In the genomic region with DNA sequence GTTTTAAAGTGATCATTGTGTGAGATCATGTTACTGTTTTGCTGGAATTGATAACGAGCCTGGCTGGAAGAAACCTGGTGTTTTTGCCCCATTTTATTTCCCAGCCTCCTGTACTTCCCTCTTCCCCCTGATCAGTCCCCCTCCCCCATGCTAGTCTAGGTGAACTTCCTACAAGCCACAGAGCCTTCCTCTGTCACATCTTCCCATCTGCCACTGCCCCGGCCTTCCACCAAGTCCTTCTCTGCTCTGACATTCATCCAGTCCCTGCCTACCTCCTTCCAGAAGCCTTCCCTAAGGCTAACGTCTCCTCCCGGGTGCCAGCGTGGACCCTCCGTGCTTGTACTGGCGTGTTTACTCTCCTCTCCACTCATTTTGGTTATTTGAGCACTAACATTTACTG, we compare ENCODE assay signal across 40 cellular contexts. TPM values are rescaled to one million over a fixed set of nuclear protein-coding genes. Genes with fewer than 3 reads are reported as not detected.
DNase-seq lines count a peak whose midpoint lies in the region; ATAC-seq and TF ChIP-seq lines count a peak whose summit lies in the region.
"Had no signal": no experiment of that assay in that cellular context is flagged by ENCODE, and none has a peak within 500 bp of the region (broad histone marks: within the 10 kb centered on the region; RNA-seq: fewer than 3 reads in every experiment).

No MANE protein-coding gene starts in this region.

- peaks cover 52% of the 10 kb centered on the region for H3K36me3 Mint-ChIP-seq in brain
- no peaks in the 10 kb centered on the region for H3K36me3 Mint-ChIP-seq in activated CD8-positive, alpha-beta T cell treated with anti-CD3 and anti-CD28 coated beads, Interleukin-2, amount 10 ng/mL, durations not matched to agents 7 days and 5 days (ENCODE audit: low read depth)
- H3K36me3 Mint-ChIP-seq: activated naive CD8-positive, alpha-beta T cell treated with anti-CD3 and anti-CD28 coated beads, Interleukin-2, amount 10 ng/mL, durations not matched to agents 7 days and 5 days; naive thymus-derived CD8-positive, alpha-beta T cell; T-cell had no signal

- CTCF ChIA-PET in activated CD8-positive, alpha-beta T cell treated with anti-CD3 and anti-CD28 coated beads, Interleukin-2, amount 10 ng/mL, durations not matched to agents 7 days and 5 days (lab: Charles Lee), result no interaction called here

- H3K27me3 ChIP-seq in lower lobe of right lung (ENCODE audit: low read depth), result no peaks in the 10 kb centered on the region
- H3K27me3 ChIP-seq: foreskin keratinocyte, heart left ventricle, pancreas, SJCRH30, upper lobe of left lung had no signal

- peaks cover 9% of the 10 kb centered on the region for H3K4me1 ChIP-seq in lower lobe of right lung
- H3K4me1 ChIP-seq: foreskin keratinocyte had no signal

- no peaks in the 10 kb centered on the region for H3K27me3 Mint-ChIP-seq in brain
- H3K27me3 Mint-ChIP-seq in activated CD8-positive, alpha-beta T cell treated with anti-CD3 and anti-CD28 coated beads, Interleukin-2, amount 10 ng/mL, durations not matched to agents 7 days and 5 days (ENCODE audit: low read depth), result peaks cover 3% of the 10 kb centered on the region

- peak overlapping the region in 1 of 5 experiments; percentile 20 for H3K4me3 Mint-ChIP-seq in brain
- no peak overlapping the region for H3K4me3 Mint-ChIP-seq in activated CD8-positive, alpha-beta T cell treated with anti-CD3 and anti-CD28 coated beads, Interleukin-2, amount 10 ng/mL, durations not matched to agents 7 days and 5 days
- H3K4me3 Mint-ChIP-seq: activated naive CD8-positive, alpha-beta T cell treated with anti-CD3 and anti-CD28 coated beads, Interleukin-2, amount 10 ng/mL, durations not matched to agents 7 days and 5 days; activated T-cell treated with anti-CD3 and anti-CD28 coated beads, Interleukin-2, amount 50 U/mL, for 24 hours; CD4-positive, alpha-beta T cell; dendritic cell treated with granulocyte-macrophage colony-stimulating factor and Interleukin-4, amounts not matched to agents 40 ng/mL and 50 ng/mL, for 4 days; naive thymus-derived CD8-positive, alpha-beta T cell; T-cell had no signal

- H3K27ac Mint-ChIP-seq in brain, result peak overlapping the region in 4 of 5 experiments; percentile 4 to 73 (median 26)
- no peak overlapping the region for H3K27ac Mint-ChIP-seq in activated CD8-positive, alpha-beta T cell treated with anti-CD3 and anti-CD28 coated beads, Interleukin-2, amount 10 ng/mL, durations not matched to agents 7 days and 5 days
- H3K27ac Mint-ChIP-seq: activated naive CD8-positive, alpha-beta T cell treated with anti-CD3 and anti-CD28 coated beads, Interleukin-2, amount 10 ng/mL, durations not matched to agents 7 days and 5 days; activated T-cell treated with anti-CD3 and anti-CD28 coated beads, Interleukin-2, amount 50 U/mL, for 24 hours; CD4-positive, alpha-beta T cell; dendritic cell treated with granulocyte-macrophage colony-stimulating factor and Interleukin-4, amounts not matched to agents 40 ng/mL and 50 ng/mL, for 4 days; naive thymus-derived CD8-positive, alpha-beta T cell; T-cell had no signal

- POLR2A ChIA-PET in activated CD8-positive, alpha-beta T cell treated with anti-CD3 and anti-CD28 coated beads, Interleukin-2, amount 10 ng/mL, durations not matched to agents 7 days and 5 days (lab: Charles Lee), result no interaction called here

- DNase-seq in NCI-H524 (lab: John Stamatoyannopoulos, UW) (peak; percentile 17 to 35), NCI-H524 treated with DMSO at 0.1 percent for 48 hours (lab: John Stamatoyannopoulos, UW) (no peak), lower lobe of right lung (no peak), caudate nucleus (lab: John Stamatoyannopoulos, UW) (no peak)
- no peak for DNase-seq in activated CD8-positive, alpha-beta T cell treated with anti-CD3 and anti-CD28 coated beads, Interleukin-2, amount 10 ng/mL, durations not matched to agents 7 days and 5 days
- no peak for DNase-seq in effector CD4-positive, alpha-beta T cell
- DNase-seq: activated CD4-positive, alpha-beta T cell treated with anti-CD3 and anti-CD28 coated beads, Interleukin-2, amount 50 U/mL, for 1 hour; activated CD4-positive, CD25-positive, alpha-beta regulatory T cell; activated gamma-delta T cell treated with Interleukin-2 at 50 U/mL for 16 hours; activated naive CD8-positive, alpha-beta T cell treated with anti-CD3 and anti-CD28 coated beads, Interleukin-2, amount 10 ng/mL, durations not matched to agents 7 days and 5 days; activated T-cell treated with anti-CD3 and anti-CD28 coated beads, Interleukin-2, amount 50 U/mL, for 24 hours; aorta; CD4-positive, alpha-beta T cell; foreskin keratinocyte; heart left ventricle; Karpas-422; kidney; midbrain; naive thymus-derived CD8-positive, alpha-beta T cell; NCI-H1417; NCI-H2081; NCI-H345; NCI-H774; pancreas; retina; SJCRH30; stimulated activated naive CD4-positive, alpha-beta T cell; T-cell had no signal

- no peak for TF ChIP-seq CTCF in brain (conservative IDR thresholded peaks at IDR 0.05)
- TF ChIP-seq CTCF in lower lobe of right lung (IDR thresholded peaks at IDR 0.05), result no peak

- peaks cover 40% of the 10 kb centered on the region for H3K4me1 Mint-ChIP-seq in brain
- H3K4me1 Mint-ChIP-seq in activated CD8-positive, alpha-beta T cell treated with anti-CD3 and anti-CD28 coated beads, Interleukin-2, amount 10 ng/mL, durations not matched to agents 7 days and 5 days (ENCODE audit: low read depth), result no peaks in the 10 kb centered on the region
- H3K4me1 Mint-ChIP-seq: activated naive CD8-positive, alpha-beta T cell treated with anti-CD3 and anti-CD28 coated beads, Interleukin-2, amount 10 ng/mL, durations not matched to agents 7 days and 5 days; naive thymus-derived CD8-positive, alpha-beta T cell; T-cell had no signal

- H3K27ac ChIP-seq in lower lobe of right lung (no peak overlapping the region), caudate nucleus (ENCODE audit: low read depth, low read length) (no peak overlapping the region)
- H3K27ac ChIP-seq: foreskin keratinocyte, heart left ventricle, HL-60, pancreas, SJCRH30, skin epidermis, upper lobe of left lung had no signal

- H3K9me3 Mint-ChIP-seq in brain, result peaks cover 0 to 11% (median 3%) of the 10 kb centered on the region in 5 experiments
- H3K9me3 Mint-ChIP-seq in activated CD8-positive, alpha-beta T cell treated with anti-CD3 and anti-CD28 coated beads, Interleukin-2, amount 10 ng/mL, durations not matched to agents 7 days and 5 days (ENCODE audit: insufficient read depth), result no peaks in the 10 kb centered on the region
- H3K9me3 Mint-ChIP-seq: activated naive CD8-positive, alpha-beta T cell treated with anti-CD3 and anti-CD28 coated beads, Interleukin-2, amount 10 ng/mL, durations not matched to agents 7 days and 5 days; activated T-cell treated with anti-CD3 and anti-CD28 coated beads, Interleukin-2, amount 50 U/mL, for 24 hours; CD4-positive, alpha-beta T cell; dendritic cell treated with granulocyte-macrophage colony-stimulating factor and Interleukin-4, amounts not matched to agents 40 ng/mL and 50 ng/mL, for 4 days; T-cell had no signal

- no peak overlapping the region for H3K4me3 ChIP-seq in lower lobe of right lung
- H3K4me3 ChIP-seq: heart left ventricle, pancreas, SJCRH30, skin epidermis, upper lobe of left lung had no signal

- H3K9me3 ChIP-seq in lower lobe of right lung, result no peaks in the 10 kb centered on the region
- H3K9me3 ChIP-seq: heart left ventricle, pancreas, SJCRH30, upper lobe of left lung had no signal

- intact Hi-C loops in lower lobe of right lung (cut with DNase I), result no loop called here

- ATAC-seq in lower lobe of right lung, result peak; percentile 19 to 39
- no peak for ATAC-seq in SK-N-SH treated with all-trans-retinoic acid at 6 μM for 48 hours
- no peak for ATAC-seq in activated CD8-positive, alpha-beta T cell treated with anti-CD3 and anti-CD28 coated beads, Interleukin-2, amount 10 ng/mL, durations not matched to agents 7 days and 5 days
- ATAC-seq: esophagus mucosa; foreskin keratinocyte; heart left ventricle; naive thymus-derived CD8-positive, alpha-beta T cell; T-cell had no signal

- H3K36me3 ChIP-seq in lower lobe of right lung, result no peaks in the 10 kb centered on the region
- H3K36me3 ChIP-seq: heart left ventricle, pancreas, SJCRH30 had no signal

TF ChIP-seq in SK-N-SH treated with all-trans-retinoic acid at 6 μM for 48 hours, 23 proteins besides CTCF, POLR2A, EP300 and RAD21 (continues in another document):
- TF ChIP-seq ZC3H10 (CRISPR knock-in tag; IDR thresholded peaks at IDR 0.05), result no peak
- TF ChIP-seq, protein P1, sequence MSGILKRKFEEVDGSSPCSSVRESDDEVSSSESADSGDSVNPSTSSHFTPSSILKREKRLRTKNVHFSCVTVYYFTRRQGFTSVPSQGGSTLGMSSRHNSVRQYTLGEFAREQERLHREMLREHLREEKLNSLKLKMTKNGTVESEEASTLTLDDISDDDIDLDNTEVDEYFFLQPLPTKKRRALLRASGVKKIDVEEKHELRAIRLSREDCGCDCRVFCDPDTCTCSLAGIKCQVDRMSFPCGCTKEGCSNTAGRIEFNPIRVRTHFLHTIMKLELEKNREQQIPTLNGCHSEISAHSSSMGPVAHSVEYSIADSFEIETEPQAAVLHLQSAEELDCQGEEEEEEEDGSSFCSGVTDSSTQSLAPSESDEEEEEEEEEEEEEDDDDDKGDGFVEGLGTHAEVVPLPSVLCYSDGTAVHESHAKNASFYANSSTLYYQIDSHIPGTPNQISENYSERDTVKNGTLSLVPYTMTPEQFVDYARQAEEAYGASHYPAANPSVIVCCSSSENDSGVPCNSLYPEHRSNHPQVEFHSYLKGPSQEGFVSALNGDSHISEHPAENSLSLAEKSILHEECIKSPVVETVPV (CRISPR knock-in tag; IDR thresholded peaks at IDR 0.05), result no peak

RNA-seq across cellular contexts. Expression of gene FARP1, which starts 14.3 kb away (rescaled TPM):
- polyA plus RNA-seq in brain (ENCODE audit: insufficient read depth, low read depth, low replicate concordance), result 86.6 TPM
- total RNA-seq in lower lobe of right lung, result 110 TPM
- total RNA-seq in activated CD8-positive, alpha-beta T cell treated with anti-CD3 and anti-CD28 coated beads, Interleukin-2, amount 10 ng/mL, durations not matched to agents 7 days and 5 days, result 1 to 10 TPM; 1.1 to 1.2 TPM

RNA-seq across cellular contexts. Expression of gene RNF113B, which starts 19.9 kb away (rescaled TPM):
- not detected for polyA plus RNA-seq in brain (ENCODE audit: insufficient read depth, low read depth, low replicate concordance)
- not detected for total RNA-seq in lower lobe of right lung
- not detected for total RNA-seq in activated CD8-positive, alpha-beta T cell treated with anti-CD3 and anti-CD28 coated beads, Interleukin-2, amount 10 ng/mL, durations not matched to agents 7 days and 5 days
- total RNA-seq: A172; activated naive CD8-positive, alpha-beta T cell treated with anti-CD3 and anti-CD28 coated beads, Interleukin-2, amount 10 ng/mL, durations not matched to agents 7 days and 5 days; aorta; cardiac septum; CD4-positive, alpha-beta T cell; Daoy; esophagus mucosa; foreskin keratinocyte; H4; heart left ventricle; kidney; lower leg skin; naive thymus-derived CD8-positive, alpha-beta T cell; pancreas; SJCRH30; T-cell; upper lobe of left lung had no signal
- polyA plus RNA-seq: aorta; foreskin keratinocyte; heart left ventricle; naive thymus-derived CD8-positive, alpha-beta T cell; pancreas had no signal

Comparison
In these comparisons a context has a peak if more than half of its experiments do, and no peak if none do; other contexts are left out.
1. DNase-seq: peak in NCI-H524 (2 of 2); none in NCI-H524 treated with DMSO at 0.1 percent for 48 hours (single experiment), lower lobe of right lung (single experiment), caudate nucleus (0 of 61), activated CD8-positive, alpha-beta T cell treated with anti-CD3 and anti-CD28 coated beads, Interleukin-2, amount 10 ng/mL, durations not matched to agents 7 days and 5 days (single experiment) and effector CD4-positive, alpha-beta T cell (single experiment).
2. ATAC-seq: peak in lower lobe of right lung (2 of 2); none in SK-N-SH treated with all-trans-retinoic acid at 6 μM for 48 hours (single experiment) and activated CD8-positive, alpha-beta T cell treated with anti-CD3 and anti-CD28 coated beads, Interleukin-2, amount 10 ng/mL, durations not matched to agents 7 days and 5 days (single experiment).
3. RNA of gene FARP1, which starts 14.3 kb away (total RNA-seq): 110 TPM in lower lobe of right lung (single experiment); 1.1 to 1.2 TPM in activated CD8-positive, alpha-beta T cell treated with anti-CD3 and anti-CD28 coated beads, Interleukin-2, amount 10 ng/mL, durations not matched to agents 7 days and 5 days; every median in the first group is over 10 times any median in the second.